20 cellular contexts compared by ENCODE assay signal in the genomic region with DNA sequence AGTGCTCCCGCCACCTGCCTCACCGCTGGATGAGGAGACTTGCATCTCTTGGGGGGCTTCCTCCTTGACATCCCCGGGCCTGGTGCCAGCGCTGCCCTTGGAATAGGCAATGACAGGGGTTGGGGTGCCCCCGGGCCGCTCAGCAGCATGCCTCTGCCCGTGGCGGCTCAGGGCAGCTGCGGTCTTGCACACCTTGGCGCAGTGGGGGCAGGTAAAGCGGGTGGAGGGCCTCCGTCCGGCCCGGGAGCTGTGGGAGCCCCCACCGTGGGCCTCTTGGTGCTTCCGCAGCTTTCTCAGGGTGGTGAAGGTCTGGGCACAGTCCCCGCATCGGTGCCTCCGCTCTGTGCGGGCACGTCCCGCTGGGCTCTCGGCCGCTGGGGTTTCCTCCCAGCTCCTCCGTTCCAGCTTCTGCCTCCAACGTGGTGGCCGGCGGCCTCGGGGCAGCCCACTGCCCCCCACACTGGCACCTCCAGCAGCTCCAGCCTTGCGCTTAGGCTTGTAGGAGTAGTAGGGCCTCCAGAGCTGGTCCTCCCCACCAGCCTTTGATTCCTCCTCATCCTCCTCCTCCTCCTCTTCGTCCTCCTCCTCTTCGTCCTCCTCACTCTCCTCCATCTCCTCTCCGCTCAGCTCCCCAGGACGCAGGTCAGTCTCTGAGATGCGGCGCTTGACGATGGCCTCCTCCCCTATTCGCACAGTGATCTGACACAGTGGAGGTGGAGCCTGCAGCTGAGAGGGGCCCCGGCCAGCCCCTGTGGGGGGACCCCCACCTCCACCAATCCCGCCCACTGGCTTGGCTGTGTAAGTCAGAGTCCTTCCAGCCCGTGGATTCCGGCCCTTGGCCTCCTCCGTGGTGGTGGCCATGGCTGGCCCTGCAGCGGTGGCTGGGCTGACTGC. TPM values are rescaled to one million over a fixed set of nuclear protein-coding genes. Genes with fewer than 3 reads are reported as not detected.
DNase-seq lines count a peak whose midpoint lies in the region; ATAC-seq, FAIRE-seq and TF ChIP-seq lines count a peak whose summit lies in the region.
"Had no signal": no experiment of that assay in that cellular context is flagged by ENCODE, and none has a peak within 500 bp of the region (broad histone marks: within the 10 kb centered on the region; RNA-seq: fewer than 3 reads in every experiment).

No MANE protein-coding gene starts in this region.

- in situ Hi-C loops in K562 (cut with MboI): no loop called here

- TF ChIP-seq CTCF in RWPE1 (conservative IDR thresholded peaks at IDR 0.05; ENCODE audit: low read depth) (no peak), K562 (IDR thresholded peaks at IDR 0.05 in 2 of 3, conservative IDR thresholded peaks at IDR 0.05 in 1 of 3; ENCODE audit: insufficient read depth in 2 of 3, low read depth in 1 of 3, low read length in 3 of 3) (no peak)

- DNase-seq in RWPE1 (ENCODE audit: low spot score): no peak
- DNase-seq in K562 (ENCODE audit: extremely low read depth in 1 of 4, low spot score in 3 of 4): no peak
- no peak for DNase-seq in sciatic nerve (ENCODE audit: low spot score)
- DNase-seq in activated gamma-delta T cell (lab: John Stamatoyannopoulos, UW): no peak
- DNase-seq in stimulated activated CD4-positive, alpha-beta T cell treated with anti-CD3 and anti-CD28 coated beads, Interleukin-2, amount 100 ng/mL, for 24 hours: no peak
- DNase-seq: ACHN, AML-193, DMS 273 treated with DMSO at 0.1 percent for 48 hours, GDM1, IMR-90, Kasumi-1, NCI-H1105, NCI-H1694, NCI-H510A treated with DMSO at 0.1 percent for 48 hours, NCI-H82 had no signal

- H4K20me1 ChIP-seq in K562 (replicated peaks; ENCODE audit: control insufficient read depth, insufficient read depth, low read length): no peaks in the 10 kb centered on the region

- H3K4me3 ChIP-seq in K562: no peak overlapping the region
- H3K4me3 ChIP-seq: GM23338 had no signal

- H3K9me3 ChIP-seq in K562 (replicated peaks; ENCODE audit: control insufficient read depth, insufficient read depth, low read depth, low read length): no peaks in the 10 kb centered on the region

- no peak for TF ChIP-seq EP300 in K562 (IDR thresholded peaks at IDR 0.05; ENCODE audit: low read length)

- H3K9me1 ChIP-seq in K562 (ENCODE audit: control insufficient read depth, insufficient read depth, low read length): no peaks in the 10 kb centered on the region

- no peak overlapping the region for H2AFZ ChIP-seq in K562 (ENCODE audit: low read depth, low read length)
- H2AFZ ChIP-seq: GM23338 had no signal

- FAIRE-seq in K562 (lab: Jason Lieb, UNC): no peak
- FAIRE-seq: GM12891 had no signal

- ATAC-seq in K562 (no peak; the same call in 2 of the 3 replicates), sciatic nerve (peak; percentile 16)
- ATAC-seq: GM23338, Panc1, Right ventricle myocardium inferior had no signal

- WGBS in K562 (ENCODE audit: insufficient coverage, low coverage, missing lambda C conversion rate): 87% methylated on average over 13 of the region's 44 CpGs

- BruUV-seq in K562 (replicated peaks; lab: Mats Ljungman, UMichigan): no TSS peak

- H3K4me1 ChIP-seq in K562 (replicated peaks in 1 of 2; ENCODE audit: control insufficient read depth in 2 of 2, insufficient read depth in 2 of 2, low read length in 2 of 2): peaks cover 8 to 26% of the 10 kb centered on the region in 2 experiments

- no peaks in the 10 kb centered on the region for H3K27me3 ChIP-seq in K562 (ENCODE audit: control insufficient read depth in 2 of 2, insufficient read depth in 2 of 2, low read length in 2 of 2)

- CTCF ChIA-PET in RWPE1 (lab: Yijun Ruan, JAX) (interaction anchor here (1.0 to 1.8 kb wide), 2 partner anchors 13 to 26 kb away, joined by 4 to 5 read pairs; no protein-coding TSS in a partner anchor), K562 (lab: Yijun Ruan, JAX; ENCODE audit: low intra/inter-chr PET ratio) (no interaction called here)

- peak overlapping the region; percentile 58; the same call in 1 of the 2 replicates for H3K27ac ChIP-seq in RWPE1
- no peak overlapping the region for H3K27ac ChIP-seq in K562 (ENCODE audit: extremely low read depth, low read depth, low read length)

- POLR2A ChIA-PET in RWPE1 (lab: Yijun Ruan, JAX; ENCODE audit: low non-redundant PET): interaction anchor here (0.5 to 1.0 kb wide), 4 partner anchors 10 to 63 kb away, joined by 3 to 4 read pairs (median 4); no protein-coding TSS in a partner anchor
- POLR2A ChIA-PET in K562 (lab: Yijun Ruan, JAX): interaction anchor here (1.0 to 2.3 kb wide), 2 partner anchors 10 to 13 kb away, joined by 3 to 8 read pairs; no protein-coding TSS in a partner anchor

- H3K36me3 ChIP-seq in K562 (ENCODE audit: control insufficient read depth, insufficient read depth, low read length): peaks cover 37% of the 10 kb centered on the region; the same call in 1 of the 3 replicates

- TF ChIP-seq POLR2A in K562 (conservative IDR thresholded peaks at IDR 0.05): no peak

- intact Hi-C loops in K562 (cut with micrococcal nuclease): no loop called here
- intact Hi-C loops in sciatic nerve (cut with DNase I): no loop called here

- no peaks in the 10 kb centered on the region for H3K79me2 ChIP-seq in K562 (ENCODE audit: control insufficient read depth, insufficient read depth, low read length)

- peak overlapping the region in 1 of 2 experiments; percentile 9; a peak in 1 of 4 replicates for H3K9ac ChIP-seq in K562 (ENCODE audit: insufficient read depth in 1 of 2, low read depth in 2 of 2, low read length in 2 of 2)

- H3K4me2 ChIP-seq in K562 (ENCODE audit: insufficient read depth, low read length): no peak overlapping the region

- TF ChIP-seq RAD21 in K562 (CRISPR knock-in tag; conservative IDR thresholded peaks at IDR 0.05 in 1 of 2, IDR thresholded peaks at IDR 0.05 in 1 of 2): no peak

RNA-seq across cellular contexts. Expression of gene ZBTB4, which starts 16.7 kb away (rescaled TPM):
- 8.1 and 15.0 TPM in 2 replicates for total RNA-seq in K562 (2011; cell fraction: chromatin; rRNA removed; ENCODE audit: low replicate concordance)
- 9.2 and 9.7 TPM in 2 replicates for total RNA-seq in K562 (2011; cell fraction: nucleolus; rRNA removed)
- 10.6 and 12.8 TPM in 2 replicates for total RNA-seq in K562 (2011; cell fraction: nucleoplasm; rRNA removed)
- total RNA-seq in K562 (2014; rRNA removed) (3.3 and 5.0 TPM in 2 replicates), K562 (2014; rRNA removed; fragmentation: Illumina TruSeq; extraction: Trizol) (2.5 and 2.7 TPM in 2 replicates), K562 (2015; rRNA removed; fragmentation: Illumina TruSeq; extraction: Trizol) (4.0 and 4.2 TPM in 2 replicates), K562 (2021) (6.7 and 6.9 TPM in 2 replicates), sciatic nerve (84.2 TPM)
- polyA plus RNA-seq in K562 (2011; rRNA removed) (2.5 and 2.7 TPM in 2 replicates), K562 (2014; fragmentation: Illumina TruSeq; extraction: Trizol) (4.5 and 4.9 TPM in 2 replicates), K562 (2014; fragmentation: Nextera tagmentation; extraction: Ambion mirVana) (1 to 10 TPM in 1 of 2 experiments, under 1 TPM in 1; 0.92 to 1.1 TPM), K562 (2014; rRNA removed) (4.0 and 4.7 TPM in 2 replicates)
- polyA plus RNA-seq in K562 (2011; cell fraction: cytosol; rRNA removed): 2.8 TPM in 2 replicates
- 9.9 and 13.7 TPM in 2 replicates for polyA plus RNA-seq in K562 (2011; cell fraction: nucleus; rRNA removed)
- polyA plus RNA-seq in K562 (2012): 3.8 and 4.1 TPM in 2 replicates
- 3.3 and 3.5 TPM in 2 replicates for polyA minus RNA-seq in K562 (2011; rRNA and poly(A)+ RNA removed)
- polyA minus RNA-seq in K562 (2011; cell fraction: cytosol; rRNA and poly(A)+ RNA removed): 2.0 and 2.7 TPM in 2 replicates
- 4.6 and 6.0 TPM in 2 replicates for polyA minus RNA-seq in K562 (2011; cell fraction: nucleus; rRNA and poly(A)+ RNA removed)

RNA-seq across cellular contexts. Expression of gene CHRNB1, which starts 17.9 kb away (rescaled TPM):
- total RNA-seq in K562 (2011; cell fraction: chromatin; rRNA removed; ENCODE audit: low replicate concordance): 8.4 and 14.2 TPM in 2 replicates
- total RNA-seq in K562 (2011; cell fraction: nucleolus; rRNA removed): 9.3 and 9.7 TPM in 2 replicates
- total RNA-seq in K562 (2011; cell fraction: nucleoplasm; rRNA removed): 10.6 and 13.7 TPM in 2 replicates
- total RNA-seq in K562 (2014; rRNA removed) (4.7 and 5.0 TPM in 2 replicates), K562 (2014; rRNA removed; fragmentation: Illumina TruSeq; extraction: Trizol) (4.8 and 5.1 TPM in 2 replicates), K562 (2015; rRNA removed; fragmentation: Illumina TruSeq; extraction: Trizol) (6.3 and 6.6 TPM in 2 replicates), K562 (2021) (4.5 and 4.9 TPM in 2 replicates), sciatic nerve (6.3 TPM)
- polyA plus RNA-seq in K562 (2011; rRNA removed) (7.5 and 7.6 TPM in 2 replicates), K562 (2014; fragmentation: Illumina TruSeq; extraction: Trizol) (11.5 and 12.3 TPM in 2 replicates), K562 (2014; fragmentation: Nextera tagmentation; extraction: Ambion mirVana) (10 to 100 TPM in 1 of 2 experiments, 1 to 10 TPM in 1; 8.2 to 11.3 TPM), K562 (2014; rRNA removed) (6.8 and 7.9 TPM in 2 replicates)
- 12.9 and 14.1 TPM in 2 replicates for polyA plus RNA-seq in K562 (2011; cell fraction: cytosol; rRNA removed)
- 5.5 and 7.4 TPM in 2 replicates for polyA plus RNA-seq in K562 (2011; cell fraction: nucleus; rRNA removed)
- polyA plus RNA-seq in K562 (2012): 10.8 and 11.7 TPM in 2 replicates
- 3.7 and 4.7 TPM in 2 replicates for polyA minus RNA-seq in K562 (2011; rRNA and poly(A)+ RNA removed)
- 2.6 and 2.8 TPM in 2 replicates for polyA minus RNA-seq in K562 (2011; cell fraction: cytosol; rRNA and poly(A)+ RNA removed)
- polyA minus RNA-seq in K562 (2011; cell fraction: nucleus; rRNA and poly(A)+ RNA removed): 2.2 and 3.1 TPM in 2 replicates

RNA-seq across cellular contexts. Expression of gene SLC35G6, which starts 18.5 kb away (rescaled TPM):
- total RNA-seq in K562 (2011; cell fraction: chromatin; rRNA removed; ENCODE audit: low replicate concordance): not detected in 2 replicates
- not detected in 2 replicates for total RNA-seq in K562 (2011; cell fraction: nucleolus; rRNA removed)
- not detected in 2 replicates for total RNA-seq in K562 (2011; cell fraction: nucleoplasm; rRNA removed)
- total RNA-seq in K562 (2014; rRNA removed) (not detected in 2 replicates), K562 (2014; rRNA removed; fragmentation: Illumina TruSeq; extraction: Trizol) (not detected in 2 replicates), K562 (2015; rRNA removed; fragmentation: Illumina TruSeq; extraction: Trizol) (not detected in 2 replicates), K562 (2021) (not detected in 2 replicates), sciatic nerve (not detected)
- polyA plus RNA-seq in K562 (2011; rRNA removed) (not detected in 2 replicates), K562 (2014; fragmentation: Illumina TruSeq; extraction: Trizol) (not detected in 2 replicates), K562 (2014; fragmentation: Nextera tagmentation; extraction: Ambion mirVana) (not detected), K562 (2014; rRNA removed) (not detected in 2 replicates)
- not detected in 2 replicates for polyA plus RNA-seq in K562 (2011; cell fraction: cytosol; rRNA removed)
- not detected in 2 replicates for polyA plus RNA-seq in K562 (2011; cell fraction: nucleus; rRNA removed)
- 0.14 TPM in 1 of 2 replicates, not detected in the other for polyA plus RNA-seq in K562 (2012)
- not detected in 2 replicates for polyA minus RNA-seq in K562 (2011; rRNA and poly(A)+ RNA removed)
- not detected in 2 replicates for polyA minus RNA-seq in K562 (2011; cell fraction: cytosol; rRNA and poly(A)+ RNA removed)
- polyA minus RNA-seq in K562 (2011; cell fraction: nucleus; rRNA and poly(A)+ RNA removed): not detected in 2 replicates
- total RNA-seq: GM23338, IMR-90, Right ventricle myocardium inferior had no signal
- polyA plus RNA-seq: CD14-positive monocyte, IMR-90 had no signal

RNA-seq across cellular contexts. Expression of gene POLR2A, which starts 21.4 kb away (rescaled TPM):
- total RNA-seq in K562 (2011; cell fraction: chromatin; rRNA removed; ENCODE audit: low replicate concordance): 324 and 608 TPM in 2 replicates
- total RNA-seq in K562 (2011; cell fraction: nucleolus; rRNA removed): 252 and 283 TPM in 2 replicates
- 236 and 241 TPM in 2 replicates for total RNA-seq in K562 (2011; cell fraction: nucleoplasm; rRNA removed)
- total RNA-seq in K562 (2014; rRNA removed) (31.7 and 32.1 TPM in 2 replicates), K562 (2014; rRNA removed; fragmentation: Illumina TruSeq; extraction: Trizol) (9.0 and 12.4 TPM in 2 replicates), K562 (2015; rRNA removed; fragmentation: Illumina TruSeq; extraction: Trizol) (9.6 and 15.4 TPM in 2 replicates), K562 (2021) (97.6 and 109 TPM in 2 replicates), sciatic nerve (126 TPM)
- polyA plus RNA-seq in K562 (2011; rRNA removed) (8.7 and 13.6 TPM in 2 replicates), K562 (2014; fragmentation: Illumina TruSeq; extraction: Trizol) (52.5 and 55.6 TPM in 2 replicates), K562 (2014; fragmentation: Nextera tagmentation; extraction: Ambion mirVana) (1 to 10 TPM; 1.3 to 1.5 TPM), K562 (2014; rRNA removed) (20.9 and 23.9 TPM in 2 replicates)
- 10.8 and 13.4 TPM in 2 replicates for polyA plus RNA-seq in K562 (2011; cell fraction: cytosol; rRNA removed)
- 56.5 and 68.4 TPM in 2 replicates for polyA plus RNA-seq in K562 (2011; cell fraction: nucleus; rRNA removed)
- polyA plus RNA-seq in K562 (2012): 46.0 and 58.3 TPM in 2 replicates
- 63.4 and 72.9 TPM in 2 replicates for polyA minus RNA-seq in K562 (2011; rRNA and poly(A)+ RNA removed)
- polyA minus RNA-seq in K562 (2011; cell fraction: cytosol; rRNA and poly(A)+ RNA removed): 117 and 140 TPM in 2 replicates
- polyA minus RNA-seq in K562 (2011; cell fraction: nucleus; rRNA and poly(A)+ RNA removed): 66.5 and 98.3 TPM in 2 replicates

RNA-seq across cellular contexts. Expression of gene FGF11, which starts 23.4 kb away (rescaled TPM):
- total RNA-seq in K562 (2011; cell fraction: chromatin; rRNA removed; ENCODE audit: low replicate concordance): 5.6 and 12.1 TPM in 2 replicates
- 6.7 and 7.5 TPM in 2 replicates for total RNA-seq in K562 (2011; cell fraction: nucleolus; rRNA removed)
- total RNA-seq in K562 (2011; cell fraction: nucleoplasm; rRNA removed): 7.7 and 14.8 TPM in 2 replicates
- 3.0 and 3.5 TPM in 2 replicates for total RNA-seq in K562 (2014; rRNA removed)
- 2.7 and 3.2 TPM in 2 replicates for total RNA-seq in K562 (2014; rRNA removed; fragmentation: Illumina TruSeq; extraction: Trizol)
- 2.2 and 3.3 TPM in 2 replicates for total RNA-seq in K562 (2015; rRNA removed; fragmentation: Illumina TruSeq; extraction: Trizol)
- 4.4 and 5.8 TPM in 2 replicates for total RNA-seq in K562 (2021)
- polyA plus RNA-seq in K562 (2011; rRNA removed): 4.7 and 10.4 TPM in 2 replicates
- polyA plus RNA-seq in K562 (2011; cell fraction: cytosol; rRNA removed): 5.5 and 8.1 TPM in 2 replicates
- polyA plus RNA-seq in K562 (2011; cell fraction: nucleus; rRNA removed): 23.3 and 26.0 TPM in 2 replicates
- polyA plus RNA-seq in K562 (2012): 6.5 and 7.3 TPM in 2 replicates
- polyA plus RNA-seq in K562 (2014; fragmentation: Illumina TruSeq; extraction: Trizol): 6.1 and 7.5 TPM in 2 replicates
- 1 to 10 TPM; 1.2 to 1.4 TPM for polyA plus RNA-seq in K562 (2014; fragmentation: Nextera tagmentation; extraction: Ambion mirVana)
- polyA plus RNA-seq in K562 (2014; rRNA removed): 3.2 and 3.4 TPM in 2 replicates
- polyA minus RNA-seq in K562 (2011; rRNA and poly(A)+ RNA removed): 2.2 and 3.4 TPM in 2 replicates
- polyA minus RNA-seq in K562 (2011; cell fraction: cytosol; rRNA and poly(A)+ RNA removed): 1.9 and 3.9 TPM in 2 replicates
- 2.7 and 5.2 TPM in 2 replicates for polyA minus RNA-seq in K562 (2011; cell fraction: nucleus; rRNA and poly(A)+ RNA removed)
- total RNA-seq in sciatic nerve: 3.8 TPM
- polyA plus RNA-seq: CD14-positive monocyte had no signal
